In the genomic region with DNA sequence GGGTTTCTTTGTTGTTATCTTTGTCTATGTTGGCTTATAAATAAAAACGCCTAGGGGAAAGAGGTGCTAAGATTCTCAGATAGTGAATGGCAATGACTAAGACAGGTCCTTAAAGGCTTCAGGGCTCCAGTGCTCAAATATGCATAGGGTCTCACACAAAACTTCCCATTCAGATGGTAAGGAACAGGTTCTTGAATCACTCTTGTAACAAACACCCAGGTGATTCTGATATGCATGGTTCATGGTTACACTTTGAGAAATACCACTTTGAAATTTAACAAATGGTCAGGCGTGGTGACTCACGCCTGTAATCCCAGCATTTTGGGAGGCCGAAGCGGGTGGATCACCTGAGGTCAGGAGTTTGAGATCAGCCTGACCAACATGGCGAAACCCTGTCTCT, we compare ENCODE assay signal across 23 cellular contexts. TPM values are rescaled to one million over a fixed set of nuclear protein-coding genes. Genes with fewer than 3 reads are reported as not detected.
DNase-seq lines count a peak whose midpoint lies in the region; ATAC-seq and TF ChIP-seq lines count a peak whose summit lies in the region.
"Had no signal": no experiment of that assay in that cellular context is flagged by ENCODE, and none has a peak within 500 bp of the region (broad histone marks: within the 10 kb centered on the region; RNA-seq: fewer than 3 reads in every experiment).

No MANE protein-coding gene starts in this region.

- no peak overlapping the region for H3K56ac ChIP-seq in IMR-90 (ENCODE audit: extremely low read depth, insufficient read depth, low read length)

- TF ChIP-seq RAD21 in IMR-90 (IDR thresholded peaks at IDR 0.05; ENCODE audit: low read length) = no peak

- H3K27ac Mint-ChIP-seq in T-helper 17 cell = peak overlapping the region; percentile 37

- H3K4me3 ChIP-seq in IMR-90 (ENCODE audit: insufficient read depth, low read depth, low read length) (no peak overlapping the region), trophoblast cell (ENCODE audit: low read depth, low read length) (no peak overlapping the region)
- H3K4me3 ChIP-seq: BLaER1, GM12878 had no signal

- H2BK120ac ChIP-seq in IMR-90 (ENCODE audit: low read depth, low read length) (no peak overlapping the region), trophoblast cell (ENCODE audit: insufficient read depth, low read length, poor library complexity) (no peak overlapping the region)

- POLR2A ChIA-PET in IMR-90 (lab: Charles Lee; ENCODE audit: unreplicated experiment) = no interaction called here

- H3K4me1 ChIP-seq in IMR-90 (ENCODE audit: control insufficient read depth, insufficient read depth, low read length) (no peaks in the 10 kb centered on the region), trophoblast cell (ENCODE audit: control insufficient read depth in 1 of 2, insufficient read depth in 2 of 2, low read length in 2 of 2) (no peaks in the 10 kb centered on the region)
- H3K4me1 ChIP-seq: BE2C, BLaER1 had no signal

- H3K18ac ChIP-seq in IMR-90 (ENCODE audit: low read depth, low read length) = no peak overlapping the region
- H3K18ac ChIP-seq in trophoblast cell (ENCODE audit: low read length) = no peak overlapping the region

- no peak overlapping the region for H2BK15ac ChIP-seq in IMR-90 (ENCODE audit: low read depth, low read length)

- dilution Hi-C loops in IMR-90 (cut with HindIII; ENCODE audit: low sequenced_read_pairs, unreplicated experiment) = no loop called here

- TF ChIP-seq CTCF in IMR-90 (conservative IDR thresholded peaks at IDR 0.05; ENCODE audit: low read depth, low read length) = no peak

- H3K36me3 ChIP-seq in IMR-90 (ENCODE audit: control insufficient read depth, insufficient read depth, low read length) (peaks cover 11% of the 10 kb centered on the region), trophoblast cell (ENCODE audit: control insufficient read depth in 1 of 2, insufficient read depth in 2 of 2, low read length in 2 of 2) (peaks cover 9 to 16% of the 10 kb centered on the region in 2 experiments)

- no peak overlapping the region for H2BK12ac ChIP-seq in trophoblast cell (ENCODE audit: low read length)

- H2AFZ ChIP-seq in IMR-90 (replicated peaks; ENCODE audit: low read length, poor library complexity) = no peak overlapping the region
- no peak overlapping the region for H2AFZ ChIP-seq in trophoblast cell (ENCODE audit: insufficient read depth, low read length, poor library complexity)

- H3K27me3 Mint-ChIP-seq in T-helper 17 cell = no peaks in the 10 kb centered on the region
- H3K27me3 Mint-ChIP-seq: CD4-positive, alpha-beta memory T cell; CD4-positive, CD25-positive, alpha-beta regulatory T cell; CD8-positive, alpha-beta memory T cell had no signal

- H3K9ac ChIP-seq in IMR-90 (ENCODE audit: low read depth, low read length) (no peak overlapping the region), trophoblast cell (ENCODE audit: low read length) (no peak overlapping the region)
- H3K9ac ChIP-seq: BLaER1 had no signal

- no peaks in the 10 kb centered on the region for H4K20me1 ChIP-seq in IMR-90 (ENCODE audit: insufficient read depth, low read length)
- H4K20me1 ChIP-seq: BLaER1 had no signal

- H3K79me2 ChIP-seq in trophoblast cell (ENCODE audit: control insufficient read depth, insufficient read depth, low read length, poor library complexity) = no peaks in the 10 kb centered on the region

- H3K27ac ChIP-seq in IMR-90 (ENCODE audit: insufficient read depth, low read length) (no peak overlapping the region), trophoblast cell (ENCODE audit: low read depth, low read length) (no peak overlapping the region)
- H3K27ac ChIP-seq: BLaER1 had no signal

- DNase-seq in IMR-90 (no peak), T-helper 17 cell (no peak), trophoblast cell (peak; percentile 79 to 94), dermis blood vessel endothelial cell (no peak)
- DNase-seq: 8988T; ACHN; BE2C; C1 segment of cervical spinal cord; CD4-positive, alpha-beta memory T cell; CD4-positive, CD25-positive, alpha-beta regulatory T cell; CD8-positive, alpha-beta memory T cell; COR-L47; DMS 273 treated with DMSO at 0.1 percent for 48 hours; DMS153; DMS53; DMS79; DND-41; EL; GDM1 had no signal

- peaks cover 19% of the 10 kb centered on the region for H3K36me3 Mint-ChIP-seq in T-helper 17 cell (ENCODE audit: low read depth)

- no peak overlapping the region for H3K4me2 ChIP-seq in IMR-90 (ENCODE audit: low read depth, low read length)
- H3K4me2 ChIP-seq in trophoblast cell (ENCODE audit: low read length) = no peak overlapping the region
- H3K4me2 ChIP-seq: BLaER1 had no signal

- H2AK5ac ChIP-seq in IMR-90 (ENCODE audit: low read depth, low read length) (no peak overlapping the region), trophoblast cell (ENCODE audit: low read length) (no peak overlapping the region)

- no CpG with 5 or more reads among the region's 6 CpGs for WGBS in IMR-90 (ENCODE audit: extremely low coverage in 2 of 2, insufficient read length in 1 of 2), 2 experiments
- no CpG with 5 or more reads among the region's 6 CpGs for WGBS in trophoblast cell (ENCODE audit: extremely low coverage, insufficient coverage, insufficient read length)

- no peak overlapping the region for H2BK20ac ChIP-seq in IMR-90 (ENCODE audit: low read depth, low read length)

- intact Hi-C loops in IMR-90 (cut with micrococcal nuclease) = no loop called here

- H4K91ac ChIP-seq in IMR-90 (ENCODE audit: insufficient read depth, low read depth, low read length) = no peak overlapping the region
- no peak overlapping the region for H4K91ac ChIP-seq in trophoblast cell (ENCODE audit: low read depth, low read length)

- 0 out of 4 replicates have a peak, but pooled peaks cover 0 to 2% of the 10 kb centered on the region in 2 experiments for H3K79me1 ChIP-seq in IMR-90 (ENCODE audit: low read depth in 1 of 2, low read length in 2 of 2)
- H3K79me1 ChIP-seq in trophoblast cell (ENCODE audit: low read length) = no peaks in the 10 kb centered on the region

- no peak overlapping the region for H4K5ac ChIP-seq in IMR-90 (ENCODE audit: low read depth, low read length)

- H3K9me1 ChIP-seq in IMR-90 (ENCODE audit: insufficient read depth, low read length) = no peaks in the 10 kb centered on the region; the same call in 1 of the 2 replicates

- H3K23ac ChIP-seq in IMR-90 (ENCODE audit: low read depth, low read length) (no peak overlapping the region), trophoblast cell (ENCODE audit: low read length) (no peak overlapping the region)

- peak overlapping the region; percentile 25 for H3K4me3 Mint-ChIP-seq in T-helper 17 cell
- H3K4me3 Mint-ChIP-seq: CD14-positive monocyte; CD4-positive, alpha-beta memory T cell; CD4-positive, CD25-positive, alpha-beta regulatory T cell; CD8-positive, alpha-beta memory T cell had no signal

- in situ Hi-C loops in IMR-90 (cut with MboI; ENCODE audit: low sequenced_read_pairs) = no loop called here

- no peak overlapping the region for H2BK5ac ChIP-seq in IMR-90 (ENCODE audit: low read depth, low read length, poor library complexity, severe bottlenecking)
- H2BK5ac ChIP-seq in trophoblast cell (ENCODE audit: low read depth, low read length, poor library complexity) = no peak overlapping the region

- no peak overlapping the region for H4K12ac ChIP-seq in trophoblast cell (ENCODE audit: low read depth, low read length)

- no peak overlapping the region for H3K14ac ChIP-seq in IMR-90 (replicated peaks; ENCODE audit: low read depth, low read length)
- H3K14ac ChIP-seq in trophoblast cell (ENCODE audit: low read length) = no peak overlapping the region

- H3K4ac ChIP-seq in IMR-90 (ENCODE audit: low read depth, low read length) = no peak overlapping the region
- H3K4ac ChIP-seq in trophoblast cell (ENCODE audit: low read depth, low read length) = no peak overlapping the region

- H3K4me1 Mint-ChIP-seq in T-helper 17 cell = peaks cover 23% of the 10 kb centered on the region
- H3K4me1 Mint-ChIP-seq: CD14-positive monocyte had no signal

- H2AK9ac ChIP-seq in IMR-90 (replicated peaks; ENCODE audit: low read depth, low read length, poor library complexity) = no peak overlapping the region

- ATAC-seq in IMR-90 (ENCODE audit: low read depth) (no peak), T-helper 17 cell (no peak), SK-N-SH treated with all-trans-retinoic acid at 6 μM for 48 hours (no peak)
- ATAC-seq: GM12878 had no signal

- H3K9me3 ChIP-seq in IMR-90 (ENCODE audit: control insufficient read depth, insufficient read depth, low read length) (no peaks in the 10 kb centered on the region), T-helper 17 cell (ENCODE audit: control insufficient read depth, low read length, poor library complexity, severe bottlenecking) (no peaks in the 10 kb centered on the region), trophoblast cell (ENCODE audit: insufficient read depth, low read depth, low read length) (peaks cover 2% of the 10 kb centered on the region)
- H3K9me3 ChIP-seq: BE2C, BLaER1 had no signal

- TSS peak; percentile 5 for BruUV-seq in IMR-90 (replicated peaks; lab: Mats Ljungman, UMichigan)

- H3K27me3 ChIP-seq in IMR-90 (ENCODE audit: control insufficient read depth, insufficient read depth, low read length) = no peaks in the 10 kb centered on the region
- no peaks in the 10 kb centered on the region for H3K27me3 ChIP-seq in trophoblast cell (ENCODE audit: insufficient read depth, low read length)
- H3K27me3 ChIP-seq: BE2C, BLaER1 had no signal

- CTCF ChIA-PET in IMR-90 (lab: Yijun Ruan, JAX) = no interaction called here

- no peak overlapping the region for H4K8ac ChIP-seq in IMR-90 (ENCODE audit: low read depth in 2 of 2, low read length in 2 of 2)
- H4K8ac ChIP-seq in trophoblast cell (ENCODE audit: low read depth, low read length) = no peak overlapping the region

- TF ChIP-seq POLR2A in IMR-90 (IDR thresholded peaks at IDR 0.05; ENCODE audit: low read depth, low read length) = no peak

RNA-seq across cellular contexts. Expression of a gene that starts 17.1 kb away (rescaled TPM):
- 13.1 and 26.7 TPM in 2 replicates for total RNA-seq in IMR-90 (2012; rRNA removed)
- polyA plus RNA-seq in IMR-90 (2012; rRNA removed) = 11.8 and 14.2 TPM in 2 replicates
- polyA plus RNA-seq in IMR-90 (2012; cell fraction: cytosol; rRNA removed) = 3.3 and 7.0 TPM in 2 replicates
- 0.86 and 3.4 TPM in 2 replicates for polyA plus RNA-seq in IMR-90 (2012; cell fraction: nucleus; rRNA removed; ENCODE audit: low replicate concordance)
- total RNA-seq in T-helper 17 cell = 10 to 100 TPM; 10.1 to 10.6 TPM
- polyA plus RNA-seq in trophoblast cell (2013) = 18.9 and 19.4 TPM in 2 replicates
- total RNA-seq in dermis blood vessel endothelial cell = 18.2 and 35.1 TPM in 2 replicates

RNA-seq across cellular contexts. Expression of a gene that starts 40.3 kb away (rescaled TPM):
- total RNA-seq in IMR-90 (2012; rRNA removed) (25.3 and 28.3 TPM in 2 replicates), T-helper 17 cell (10 to 100 TPM; 47.4 to 62.5 TPM), dermis blood vessel endothelial cell (28.2 and 43.8 TPM in 2 replicates)
- 38.5 and 40.5 TPM in 2 replicates for polyA plus RNA-seq in IMR-90 (2012; rRNA removed)
- 13.2 and 16.4 TPM in 2 replicates for polyA plus RNA-seq in IMR-90 (2012; cell fraction: cytosol; rRNA removed)
- 2.4 and 21.2 TPM in 2 replicates for polyA plus RNA-seq in IMR-90 (2012; cell fraction: nucleus; rRNA removed; ENCODE audit: low replicate concordance)
- 35.3 and 35.8 TPM in 2 replicates for polyA plus RNA-seq in trophoblast cell (2013)

RNA-seq across cellular contexts. Expression of a gene that starts 53.5 kb away (rescaled TPM):
- total RNA-seq in IMR-90 (2012; rRNA removed) (31.5 and 50.5 TPM in 2 replicates), T-helper 17 cell (10 to 100 TPM; 15.6 to 21.3 TPM), dermis blood vessel endothelial cell (39.1 and 54.9 TPM in 2 replicates)
- 29.5 and 36.1 TPM in 2 replicates for polyA plus RNA-seq in IMR-90 (2012; rRNA removed)
- 5.4 and 9.9 TPM in 2 replicates for polyA plus RNA-seq in IMR-90 (2012; cell fraction: cytosol; rRNA removed)
- polyA plus RNA-seq in IMR-90 (2012; cell fraction: nucleus; rRNA removed; ENCODE audit: low replicate concordance) = 2.6 and 12.7 TPM in 2 replicates
- 21.5 and 24.1 TPM in 2 replicates for polyA plus RNA-seq in trophoblast cell (2013)

Comparison
In these comparisons a context has a peak if more than half of its experiments do, and no peak if none do; other contexts are left out.
1. DNase-seq: peak in trophoblast cell (2 of 2); none in IMR-90 (single experiment), T-helper 17 cell (0 of 3) and dermis blood vessel endothelial cell (single experiment).